12 cellular contexts compared by ENCODE assay signal in genomic region chr11:118144869-118145268, GRCh38. TPM values are rescaled to one million over a fixed set of nuclear protein-coding genes. Genes with fewer than 3 reads are reported as not detected.
DNase-seq lines count a peak whose midpoint lies in the region; ATAC-seq and TF ChIP-seq lines count a peak whose summit lies in the region.
"Had no signal": no experiment of that assay in that cellular context is flagged by ENCODE, and none has a peak within 500 bp of the region (broad histone marks: within the 10 kb centered on the region; RNA-seq: fewer than 3 reads in every experiment).

No MANE protein-coding gene starts in this region.

- peaks cover 0 to 47% (median 26%) of the 10 kb centered on the region in 10 experiments; a peak in 16 of 20 replicates for H3K4me1 ChIP-seq in BLaER1 treated with 17β-estradiol and CSF1 and Interleukin-3, amounts not matched to agents 10 nM and 100 nM
- H3K4me1 ChIP-seq in GM23338 (ENCODE audit: insufficient read depth): peaks cover 28% of the 10 kb centered on the region; the same call in 1 of the 2 replicates
- peaks cover 28% of the 10 kb centered on the region for H3K4me1 ChIP-seq in mammary epithelial cell (ENCODE audit: insufficient read depth, low read length)
- peaks cover 4 to 30% (median 9%) of the 10 kb centered on the region in 6 donors for H3K4me1 ChIP-seq in spleen

- H3K9me3 Mint-ChIP-seq in GM23338: no peaks in the 10 kb centered on the region
- H3K9me3 Mint-ChIP-seq: activated naive CD4-positive, alpha-beta T cell treated with anti-CD3 and anti-CD28 coated beads, Interleukin-2, amount 50 U/mL, for 72 hours had no signal

- no peaks in the 10 kb centered on the region for H3K9me3 ChIP-seq in BLaER1 treated with 17β-estradiol and CSF1 and Interleukin-3, amounts not matched to agents 10 nM and 100 nM (replicated peaks in 1 of 11)
- H3K9me3 ChIP-seq in mammary epithelial cell (replicated peaks; ENCODE audit: insufficient read depth, low read length) (no peaks in the 10 kb centered on the region), neural cell (ENCODE audit: low read length) (no peaks in the 10 kb centered on the region), spleen (no peaks in the 10 kb centered on the region)

- H3F3A ChIP-seq in GM23338 (replicated peaks; ENCODE audit: low read depth) (no peaks in the 10 kb centered on the region), neural cell (ENCODE audit: insufficient read depth, low read length, poor library complexity, severe bottlenecking) (no peaks in the 10 kb centered on the region)

- H3K4me2 ChIP-seq in BLaER1 treated with 17β-estradiol and CSF1 and Interleukin-3, amounts not matched to agents 10 nM and 100 nM: peak overlapping the region in 6 of 11 experiments; percentile 93 to 99 (median 95); a peak in 5 of 22 replicates
- no peak overlapping the region for H3K4me2 ChIP-seq in GM23338
- H3K4me2 ChIP-seq in mammary epithelial cell (ENCODE audit: insufficient read depth, low read depth, low read length): peak overlapping the region; percentile 91
- no peak overlapping the region for H3K4me2 ChIP-seq in neural cell (ENCODE audit: low read length)

- no peaks in the 10 kb centered on the region for H3K36me3 ChIP-seq in BLaER1 treated with 17β-estradiol and CSF1 and Interleukin-3, amounts not matched to agents 10 nM and 100 nM
- H3K36me3 ChIP-seq in GM23338 (ENCODE audit: insufficient read depth) (no peaks in the 10 kb centered on the region), mammary epithelial cell (ENCODE audit: insufficient read depth, low read length) (no peaks in the 10 kb centered on the region), neural cell (ENCODE audit: insufficient read depth, low read length) (no peaks in the 10 kb centered on the region), spleen (no peaks in the 10 kb centered on the region)

- peaks cover 15 to 77% (median 64%) of the 10 kb centered on the region in 11 experiments for H3K27me3 ChIP-seq in BLaER1 treated with 17β-estradiol and CSF1 and Interleukin-3, amounts not matched to agents 10 nM and 100 nM
- peaks cover 68% of the 10 kb centered on the region for H3K27me3 ChIP-seq in GM23338 (ENCODE audit: insufficient read depth)
- H3K27me3 ChIP-seq in mammary epithelial cell (ENCODE audit: insufficient read depth, low read length): no peaks in the 10 kb centered on the region
- H3K27me3 ChIP-seq in neural cell (ENCODE audit: insufficient read depth, low read depth, low read length): peaks cover 36% of the 10 kb centered on the region
- H3K27me3 ChIP-seq in spleen (replicated peaks in 1 of 7): peaks cover 0 to 88% (median 26%) of the 10 kb centered on the region in 7 donors

- no peak overlapping the region for H2AFZ ChIP-seq in GM23338
- peak overlapping the region; percentile 65 for H2AFZ ChIP-seq in mammary epithelial cell (ENCODE audit: low read depth, low read length)
- no peak overlapping the region for H2AFZ ChIP-seq in neural cell (ENCODE audit: low read depth, low read length)

- no peak for TF ChIP-seq EP300 in neural cell (conservative IDR thresholded peaks at IDR 0.05; ENCODE audit: poor library complexity, severe bottlenecking)

- H3K27me3 Mint-ChIP-seq in GM23338 (ENCODE audit: insufficient read depth, low read depth, poor library complexity): peaks cover 32% of the 10 kb centered on the region

- H3K27ac Mint-ChIP-seq in GM23338: no peak overlapping the region
- H3K27ac Mint-ChIP-seq: activated naive CD4-positive, alpha-beta T cell treated with anti-CD3 and anti-CD28 coated beads, Interleukin-2, amount 50 U/mL, for 72 hours had no signal

- WGBS in mammary epithelial cell (ENCODE audit: low coverage, missing lambda C conversion rate): 20% methylated on average over 13 of the region's 13 CpGs
- 54 to 68% (median 57%) methylated on average over 11 to 13 of the region's 13 CpGs for WGBS in spleen, 5 donors

- TF ChIP-seq RAD21 in neural cell (conservative IDR thresholded peaks at IDR 0.05): no peak

- H3K4me3 ChIP-seq in BLaER1 treated with 17β-estradiol and CSF1 and Interleukin-3, amounts not matched to agents 10 nM and 100 nM: no peak overlapping the region
- no peak overlapping the region for H3K4me3 ChIP-seq in GM23338
- no peak overlapping the region for H3K4me3 ChIP-seq in mammary epithelial cell (replicated peaks in 1 of 3; ENCODE audit: insufficient read depth in 1 of 3, low read depth in 2 of 3, low read length in 3 of 3)
- peak overlapping the region; percentile 80 for H3K4me3 ChIP-seq in neural cell (ENCODE audit: low read length)
- H3K4me3 ChIP-seq in spleen: peak overlapping the region in 1 of 8 donors; percentile 91

- TF ChIP-seq CTCF in GM23338 (conservative IDR thresholded peaks at IDR 0.05; ENCODE audit: low read depth in 2 of 2) (no peak), mammary epithelial cell (conservative IDR thresholded peaks at IDR 0.05 in 1 of 2, IDR thresholded peaks at IDR 0.05 in 1 of 2; ENCODE audit: extremely low read depth in 1 of 2, insufficient read depth in 1 of 2, low read depth in 1 of 2, low read length in 2 of 2) (no peak), neural cell (IDR thresholded peaks at IDR 0.05; ENCODE audit: poor library complexity, severe bottlenecking) (no peak), spleen (IDR thresholded peaks at IDR 0.05 in 8 of 11, conservative IDR thresholded peaks at IDR 0.05 in 3 of 11) (no peak)

- H3K79me2 ChIP-seq in GM23338 (replicated peaks; ENCODE audit: insufficient read depth) (no peaks in the 10 kb centered on the region), mammary epithelial cell (ENCODE audit: insufficient read depth, low read length) (no peaks in the 10 kb centered on the region), neural cell (replicated peaks; ENCODE audit: insufficient read depth, low read length) (no peaks in the 10 kb centered on the region)

- dilution Hi-C loops in mammary epithelial cell (cut with HindIII; ENCODE audit: low sequenced_read_pairs): no loop called here

- no peak overlapping the region for H3K27ac ChIP-seq in BLaER1 treated with 17β-estradiol and CSF1 and Interleukin-3, amounts not matched to agents 10 nM and 100 nM
- H3K27ac ChIP-seq in GM23338 (ENCODE audit: low read depth) (no peak overlapping the region), mammary epithelial cell (ENCODE audit: insufficient read depth, low read depth, low read length) (no peak overlapping the region), neural cell (ENCODE audit: low read length) (no peak overlapping the region), spleen (no peak overlapping the region)

- H4K20me1 ChIP-seq in BLaER1 treated with 17β-estradiol and CSF1 and Interleukin-3, amounts not matched to agents 10 nM and 100 nM: no peaks in the 10 kb centered on the region; a peak in 2 of 22 replicates
- H4K20me1 ChIP-seq in GM23338 (replicated peaks; ENCODE audit: insufficient read depth) (0 out of 2 replicates have a peak, but pooled peaks cover 3% of the 10 kb centered on the region), mammary epithelial cell (ENCODE audit: insufficient read depth, low read length) (no peaks in the 10 kb centered on the region), neural cell (ENCODE audit: insufficient read depth) (no peaks in the 10 kb centered on the region)

- H3K36me3 Mint-ChIP-seq in GM23338 (ENCODE audit: low read depth): no peaks in the 10 kb centered on the region
- H3K36me3 Mint-ChIP-seq: activated naive CD4-positive, alpha-beta T cell treated with anti-CD3 and anti-CD28 coated beads, Interleukin-2, amount 50 U/mL, for 72 hours had no signal

- CTCF ChIA-PET in mammary epithelial cell (lab: Charles Lee; ENCODE audit: low non-redundant PET): no interaction called here

- no peaks in the 10 kb centered on the region for H3K9me2 ChIP-seq in GM23338 (ENCODE audit: insufficient read depth)
- no peaks in the 10 kb centered on the region for H3K9me2 ChIP-seq in neural cell (ENCODE audit: insufficient read depth, low read length)

- BruUV-seq in mammary epithelial cell (replicated peaks; lab: Mats Ljungman, UMichigan): no TSS peak

- H3K4me3 Mint-ChIP-seq in GM23338: peak overlapping the region; percentile 0; the same call in 1 of the 3 replicates

- TF ChIP-seq POLR2A in spleen (IDR thresholded peaks at IDR 0.05): no peak

- in situ Hi-C loops in mammary epithelial cell (cut with MboI; ENCODE audit: low sequenced_read_pairs in 2 of 2): loop anchor here in 1 of 2 donors (10.0 kb wide), 1 partner anchor 420 kb away; the partner anchor contains the start of gene IFT46

- DNase-seq in GM23338 (ENCODE audit: low spot score): no peak
- no peak for DNase-seq in mammary epithelial cell
- no peak for DNase-seq in spleen
- no peak for DNase-seq in stimulated activated naive CD8-positive, alpha-beta T cell treated with anti-CD3 and anti-CD28 coated beads, Interleukin-15, Interleukin-2, amounts not matched to agents 100 U/mL and 50 U/mL, for 24 hours
- DNase-seq in AG20443 (ENCODE audit: low spot score): no peak

- intact Hi-C loops in mammary epithelial cell (cut with micrococcal nuclease): loop anchor here (1.0 to 10.0 kb wide), 11 partner anchors 21 to 510 kb away; partner anchors contain the start of genes MPZL3 and TMPRSS4
- intact Hi-C loops in spleen (cut with DNase I; ENCODE audit: low total_unique reads): no loop called here

- peaks cover 34% of the 10 kb centered on the region for H3K4me1 Mint-ChIP-seq in GM23338

- ATAC-seq in GM23338: no peak
- no peak for ATAC-seq in GM19324 (IDR thresholded peaks at IDR 0.05; ENCODE audit: low FRiP score, unreplicated experiment)
- ATAC-seq in stimulated activated naive CD8-positive, alpha-beta T cell treated with anti-CD3 and anti-CD28 coated beads, Interleukin-15, Interleukin-2, amounts not matched to agents 100 U/mL and 50 U/mL, for 24 hours: no peak

- no peak overlapping the region for H3K9ac ChIP-seq in BLaER1 treated with 17β-estradiol and CSF1 and Interleukin-3, amounts not matched to agents 10 nM and 100 nM
- H3K9ac ChIP-seq in mammary epithelial cell (ENCODE audit: insufficient read depth, low read length) (no peak overlapping the region), neural cell (ENCODE audit: low read length) (peak overlapping the region; percentile 55)

RNA-seq across cellular contexts. Expression of gene SCN4B, which starts 7.8 kb away (rescaled TPM):
- total RNA-seq in GM23338 (2014; rRNA removed; shearing (Covaris generic)): 1.7 and 3.0 TPM in 2 replicates
- polyA plus RNA-seq in GM23338 (2016; fragmentation: Nextera tagmentation; extraction: Ambion mirVana) (0.16 and 0.45 TPM in 2 replicates), mammary epithelial cell (4.5 TPM), neural cell (0.61 and 0.92 TPM in 2 replicates), spleen (under 1 TPM; 0.06 to 0.37 (median 0.14) TPM)
- total RNA-seq in mammary epithelial cell (10 to 100 TPM in 1 of 2 donors, 1 to 10 TPM in 1; 6.5 to 11.5 TPM), spleen (1 to 10 TPM in 1 of 7 donors, under 1 TPM in 4, not detected in 2; 0.23 to 1.9 (median 0.47) TPM)
- polyA minus RNA-seq in mammary epithelial cell (12.9 TPM), neural cell (0.73 TPM in 1 of 2 replicates, not detected in the other)
- total RNA-seq: fibroblast of villous mesenchyme had no signal

RNA-seq across cellular contexts. Expression of gene SCN2B, which starts 31.6 kb away (rescaled TPM):
- 0.03 and 0.04 TPM in 2 replicates for total RNA-seq in GM23338 (2014; rRNA removed; shearing (Covaris generic))
- polyA plus RNA-seq in GM23338 (2016; fragmentation: Nextera tagmentation; extraction: Ambion mirVana) (0.09 TPM in 1 of 2 replicates, not detected in the other), mammary epithelial cell (0.43 TPM), neural cell (1.0 and 1.1 TPM in 2 replicates), spleen (under 1 TPM; 0.02 to 0.04 (median 0.03) TPM)
- total RNA-seq in mammary epithelial cell (1 to 10 TPM in 1 of 2 donors, under 1 TPM in 1; 0.99 to 1.8 TPM), spleen (under 1 TPM in 3 of 7 donors, not detected in 4; 0.03 to 0.15 (median 0.14) TPM)
- polyA minus RNA-seq in mammary epithelial cell (not detected), neural cell (3.2 and 4.6 TPM in 2 replicates)
- total RNA-seq: fibroblast of villous mesenchyme; T-helper 1 cell treated with Interleukin-12 subunit alpha and Interleukin-12 subunit beta and Interleukin-4 antibody, amounts not matched to agents 30 ng/mL and 1 ng/mL, for 36 hours had no signal

RNA-seq across cellular contexts. Expression of gene SMIM35, which starts 58.1 kb away (rescaled TPM):
- total RNA-seq in GM23338 (2014; rRNA removed; shearing (Covaris generic)): not detected in 2 replicates
- polyA plus RNA-seq in GM23338 (2016; fragmentation: Nextera tagmentation; extraction: Ambion mirVana): not detected in 2 replicates
- not detected for total RNA-seq in mammary epithelial cell
- polyA plus RNA-seq in mammary epithelial cell: not detected
- polyA minus RNA-seq in mammary epithelial cell: not detected
- 0.12 TPM in 1 of 2 replicates, not detected in the other for polyA plus RNA-seq in neural cell
- not detected in 2 replicates for polyA minus RNA-seq in neural cell
- total RNA-seq in spleen: 1 to 10 TPM in 1 of 7 donors, under 1 TPM in 6; 0.20 to 1.3 (median 0.46) TPM
- polyA plus RNA-seq in spleen: under 1 TPM; 0.16 to 0.59 (median 0.33) TPM
- total RNA-seq: activated naive CD4-positive, alpha-beta T cell treated with anti-CD3 and anti-CD28 coated beads, Interleukin-2, amount 50 U/mL, for 72 hours; fibroblast of villous mesenchyme; kidney had no signal

Comparison
In these comparisons a context has a peak if more than half of its experiments do, and no peak if none do; other contexts are left out.
1. H3K4me2 ChIP-seq: peak in BLaER1 treated with 17β-estradiol and CSF1 and Interleukin-3, amounts not matched to agents 10 nM and 100 nM (6 of 11) and mammary epithelial cell (single experiment); none in GM23338 (single experiment) and neural cell (single experiment).